17 cellular contexts compared by ENCODE assay signal in genomic region chr13:58190578-58190977, GRCh38.
DNase-seq lines count a peak whose midpoint lies in the region; ATAC-seq and TF ChIP-seq lines count a peak whose summit lies in the region.
"Had no signal": no experiment of that assay in that cellular context is flagged by ENCODE, and none has a peak within 500 bp of the region (broad histone marks: within the 10 kb centered on the region; RNA-seq: fewer than 3 reads in every experiment).

No MANE protein-coding gene starts in this region.

- no peaks in the 10 kb centered on the region for H3K36me3 Mint-ChIP-seq in GM23338 (ENCODE audit: low read depth)
- no peaks in the 10 kb centered on the region for H3K36me3 Mint-ChIP-seq in endothelial cell (ENCODE audit: low read depth, unreplicated experiment)
- H3K36me3 Mint-ChIP-seq: CD14-positive monocyte; CD8-positive, alpha-beta T cell had no signal

- no peaks in the 10 kb centered on the region for H3F3A ChIP-seq in GM23338 (replicated peaks; ENCODE audit: low read depth)

- H3K4me3 Mint-ChIP-seq in GM23338 (no peak overlapping the region), endothelial cell (ENCODE audit: unreplicated experiment) (no peak overlapping the region)
- H3K4me3 Mint-ChIP-seq: CD14-positive monocyte; CD8-positive, alpha-beta T cell had no signal

- 0 out of 2 replicates have a peak overlapping the region, but pooled peaks have one; percentile 9 for H2AFZ ChIP-seq in GM23338
- H2AFZ ChIP-seq: GM23248 had no signal

- H3K27me3 ChIP-seq in BLaER1 treated with 17β-estradiol and CSF1 and Interleukin-3, amounts not matched to agents 10 nM and 100 nM = no peaks in the 10 kb centered on the region
- H3K27me3 ChIP-seq in GM23338 (ENCODE audit: insufficient read depth) (no peaks in the 10 kb centered on the region), thyroid gland (no peaks in the 10 kb centered on the region), Peyer's patch (no peaks in the 10 kb centered on the region)
- H3K27me3 ChIP-seq: BE2C had no signal

- H3K4me1 Mint-ChIP-seq in GM23338 (no peaks in the 10 kb centered on the region), endothelial cell (ENCODE audit: unreplicated experiment) (peaks cover 7% of the 10 kb centered on the region)
- H3K4me1 Mint-ChIP-seq: CD14-positive monocyte had no signal

- no peaks in the 10 kb centered on the region for H3K9me2 ChIP-seq in GM23338 (ENCODE audit: insufficient read depth)

- H3K27ac ChIP-seq in BLaER1 treated with 17β-estradiol and CSF1 and Interleukin-3, amounts not matched to agents 10 nM and 100 nM = peak overlapping the region in 5 of 11 experiments; percentile 1 to 41 (median 15); a peak in 5 of 22 replicates
- H3K27ac ChIP-seq in GM23338 (ENCODE audit: low read depth) = no peak overlapping the region
- H3K27ac ChIP-seq in mesodermal cell (ENCODE audit: low read depth, low read length, severe bottlenecking) = peak overlapping the region; percentile 16
- H3K27ac ChIP-seq in thyroid gland = no peak overlapping the region
- no peak overlapping the region for H3K27ac ChIP-seq in coronary artery
- H3K27ac ChIP-seq in Peyer's patch = no peak overlapping the region
- H3K27ac ChIP-seq: A549, GM23248 had no signal

- 90 to 94% methylated on average over 2 to 4 of the region's 4 CpGs for WGBS in mesodermal cell (ENCODE audit: insufficient coverage in 2 of 2), 2 experiments
- WGBS in thyroid gland, 2 donors = 63 to 64% methylated on average over 4 of the region's 4 CpGs

- DNase-seq in GM23338 (ENCODE audit: low spot score) = no peak
- peak; percentile 31 for DNase-seq in endothelial cell (ENCODE audit: low spot score)
- DNase-seq in thyroid gland = no peak
- DNase-seq in coronary artery (ENCODE audit: low spot score) = no peak
- no peak for DNase-seq in Peyer's patch
- DNase-seq: BE2C; CD8-positive, alpha-beta T cell; COR-L47; GF-D8; GM23248; H7; IMR-90 had no signal

- no peaks in the 10 kb centered on the region for H4K20me1 ChIP-seq in BLaER1 treated with 17β-estradiol and CSF1 and Interleukin-3, amounts not matched to agents 10 nM and 100 nM
- H4K20me1 ChIP-seq in GM23338 (replicated peaks; ENCODE audit: insufficient read depth) = no peaks in the 10 kb centered on the region

- H3K27ac Mint-ChIP-seq in GM23338 = no peak overlapping the region
- H3K27ac Mint-ChIP-seq in endothelial cell (ENCODE audit: unreplicated experiment) = peak overlapping the region; percentile 90
- H3K27ac Mint-ChIP-seq: CD14-positive monocyte; CD8-positive, alpha-beta T cell had no signal

- no peak overlapping the region; a peak in 1 of 22 replicates for H3K9ac ChIP-seq in BLaER1 treated with 17β-estradiol and CSF1 and Interleukin-3, amounts not matched to agents 10 nM and 100 nM
- H3K9ac ChIP-seq: GM23248 had no signal

- TF ChIP-seq POLR2A in thyroid gland (IDR thresholded peaks at IDR 0.05) (no peak), Peyer's patch (IDR thresholded peaks at IDR 0.05) (no peak)

- H3K36me3 ChIP-seq in BLaER1 treated with 17β-estradiol and CSF1 and Interleukin-3, amounts not matched to agents 10 nM and 100 nM = no peaks in the 10 kb centered on the region
- H3K36me3 ChIP-seq in GM23338 (ENCODE audit: insufficient read depth) (no peaks in the 10 kb centered on the region), mesodermal cell (ENCODE audit: control insufficient read depth, insufficient read depth, low read length) (no peaks in the 10 kb centered on the region), thyroid gland (no peaks in the 10 kb centered on the region), Peyer's patch (no peaks in the 10 kb centered on the region)
- H3K36me3 ChIP-seq: BE2C had no signal

- no peaks in the 10 kb centered on the region for H3K79me2 ChIP-seq in GM23338 (replicated peaks; ENCODE audit: insufficient read depth)

- peak overlapping the region in 6 of 11 experiments; percentile 32 to 58 (median 46); a peak in 10 of 22 replicates for H3K4me2 ChIP-seq in BLaER1 treated with 17β-estradiol and CSF1 and Interleukin-3, amounts not matched to agents 10 nM and 100 nM
- no peak overlapping the region for H3K4me2 ChIP-seq in GM23338
- H3K4me2 ChIP-seq: A549 had no signal

- TF ChIP-seq CTCF in GM23338 (conservative IDR thresholded peaks at IDR 0.05; ENCODE audit: low read depth in 2 of 2) = no peak
- TF ChIP-seq CTCF in endothelial cell (IDR thresholded peaks at IDR 0.05; ENCODE audit: unreplicated experiment) = no peak
- no peak for TF ChIP-seq CTCF in thyroid gland (IDR thresholded peaks at IDR 0.05)
- no peak for TF ChIP-seq CTCF in coronary artery (IDR thresholded peaks at IDR 0.05)
- TF ChIP-seq CTCF in Peyer's patch (IDR thresholded peaks at IDR 0.05) = no peak

- no peaks in the 10 kb centered on the region for H3K9me3 Mint-ChIP-seq in GM23338
- no peaks in the 10 kb centered on the region for H3K9me3 Mint-ChIP-seq in endothelial cell (ENCODE audit: unreplicated experiment)

- intact Hi-C loops in thyroid gland (cut with DNase I) = no loop called here

- peaks cover 0 to 22% (median 5%) of the 10 kb centered on the region in 10 experiments; a peak in 7 of 20 replicates for H3K4me1 ChIP-seq in BLaER1 treated with 17β-estradiol and CSF1 and Interleukin-3, amounts not matched to agents 10 nM and 100 nM
- H3K4me1 ChIP-seq in GM23338 (ENCODE audit: insufficient read depth) = no peaks in the 10 kb centered on the region
- H3K4me1 ChIP-seq in mesodermal cell (ENCODE audit: control insufficient read depth, insufficient read depth, low read length, poor library complexity, severe bottlenecking) = no peaks in the 10 kb centered on the region
- H3K4me1 ChIP-seq in thyroid gland = no peaks in the 10 kb centered on the region
- H3K4me1 ChIP-seq in Peyer's patch = no peaks in the 10 kb centered on the region
- H3K4me1 ChIP-seq: A549 had no signal

- H3K9me3 ChIP-seq in BLaER1 treated with 17β-estradiol and CSF1 and Interleukin-3, amounts not matched to agents 10 nM and 100 nM (replicated peaks in 1 of 11) = no peaks in the 10 kb centered on the region
- H3K9me3 ChIP-seq in mesodermal cell (ENCODE audit: control insufficient read depth, low read length) = no peaks in the 10 kb centered on the region
- H3K9me3 ChIP-seq in thyroid gland = no peaks in the 10 kb centered on the region
- no peaks in the 10 kb centered on the region for H3K9me3 ChIP-seq in Peyer's patch
- H3K9me3 ChIP-seq: A549, BE2C had no signal

- ATAC-seq in GM23338 = no peak
- no peak for ATAC-seq in GM21528 (IDR thresholded peaks at IDR 0.05; ENCODE audit: low FRiP score, unreplicated experiment)
- ATAC-seq: A549; CD8-positive, alpha-beta T cell had no signal

- H3K4me3 ChIP-seq in BLaER1 treated with 17β-estradiol and CSF1 and Interleukin-3, amounts not matched to agents 10 nM and 100 nM = no peak overlapping the region; a peak in 1 of 20 replicates
- H3K4me3 ChIP-seq in GM23338 = no peak overlapping the region
- H3K4me3 ChIP-seq in mesodermal cell (ENCODE audit: extremely low read depth, insufficient read depth, low read length, poor library complexity, severe bottlenecking) = no peak overlapping the region
- H3K4me3 ChIP-seq in thyroid gland (replicated peaks in 1 of 3) = no peak overlapping the region
- H3K4me3 ChIP-seq in coronary artery = no peak overlapping the region
- no peak overlapping the region for H3K4me3 ChIP-seq in Peyer's patch
- H3K4me3 ChIP-seq: A549, GM23248 had no signal

- no peaks in the 10 kb centered on the region for H3K27me3 Mint-ChIP-seq in GM23338 (ENCODE audit: insufficient read depth, low read depth, poor library complexity)
- no peaks in the 10 kb centered on the region for H3K27me3 Mint-ChIP-seq in endothelial cell (ENCODE audit: unreplicated experiment)

TF ChIP-seq in GM23338, 12 proteins besides CTCF, POLR2A, EP300 and RAD21:
- TF ChIP-seq ZNF114 (CRISPR knock-in tag; IDR thresholded peaks at IDR 0.05) (no peak), EZH2 (IDR thresholded peaks at IDR 0.05; ENCODE audit: low read depth, unreplicated experiment) (no peak), STAT1 (IDR thresholded peaks at IDR 0.05; ENCODE audit: unreplicated experiment) (no peak), CREB1 (CRISPR knock-in tag; IDR thresholded peaks at IDR 0.05; ENCODE audit: low read depth) (no peak), REST (IDR thresholded peaks at IDR 0.05; ENCODE audit: unreplicated experiment) (no peak), JUNB (IDR thresholded peaks at IDR 0.05; ENCODE audit: unreplicated experiment) (no peak), ETS1 (IDR thresholded peaks at IDR 0.05) (no peak), POLR2AphosphoS5 (IDR thresholded peaks at IDR 0.05; ENCODE audit: low read depth) (no peak), NANOG (IDR thresholded peaks at IDR 0.05; ENCODE audit: borderline replicate concordance) (no peak)
